19 cellular contexts compared by ENCODE assay signal in the genomic region with DNA sequence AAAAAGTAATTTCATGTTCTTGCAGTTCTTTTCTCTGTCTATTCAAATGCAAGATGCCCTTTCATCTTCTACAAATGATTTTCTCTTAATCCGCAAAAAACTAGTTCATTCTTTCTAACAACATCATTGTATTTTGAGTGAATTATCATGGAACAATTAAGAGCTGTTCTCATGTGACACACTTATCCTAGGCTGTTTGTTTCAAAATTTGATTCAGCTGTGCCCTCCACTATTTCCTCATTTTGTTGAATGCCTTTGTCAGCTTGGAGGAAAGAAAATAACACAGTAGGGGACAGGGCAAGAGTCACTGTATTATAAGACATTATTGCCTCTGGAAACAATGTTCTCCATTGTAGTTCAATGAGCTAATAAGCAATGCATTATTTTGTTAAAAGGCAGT.
"Had no signal": no experiment of that assay in that cellular context is flagged by ENCODE, and none has a peak within 500 bp of the region (broad histone marks: within the 10 kb centered on the region; RNA-seq: fewer than 3 reads in every experiment).

No MANE protein-coding gene starts in this region.

- H3K4me1 Mint-ChIP-seq: activated naive CD8-positive, alpha-beta T cell treated with anti-CD3 and anti-CD28 coated beads for 36 hours; central memory CD8-positive, alpha-beta T cell; memory B cell; naive B cell; stimulated activated naive CD8-positive, alpha-beta T cell treated with anti-CD3 and anti-CD28 coated beads, Interleukin-15, amount 100 ng/mL, for 72 hours had no signal

- H3K36me3 Mint-ChIP-seq: activated CD4-positive, alpha-beta memory T cell treated with anti-CD3 and anti-CD28 coated beads for 36 hours; activated naive CD8-positive, alpha-beta T cell treated with anti-CD3 and anti-CD28 coated beads for 36 hours; memory B cell; naive B cell had no signal

- H3K27ac Mint-ChIP-seq: activated CD4-positive, alpha-beta memory T cell treated with anti-CD3 and anti-CD28 coated beads for 36 hours; activated naive CD8-positive, alpha-beta T cell treated with anti-CD3 and anti-CD28 coated beads for 36 hours; memory B cell; progenitor cell of endocrine pancreas; stimulated activated naive CD8-positive, alpha-beta T cell treated with anti-CD3 and anti-CD28 coated beads, Interleukin-15, amount 100 ng/mL, for 72 hours had no signal

- H3K4me3 ChIP-seq: breast epithelium, esophagus squamous epithelium, heart right ventricle, right atrium auricular region, tibial artery had no signal

- ATAC-seq: heart right ventricle; left cardiac atrium; stimulated activated naive CD8-positive, alpha-beta T cell treated with anti-CD3 and anti-CD28 coated beads, Interleukin-15, amount 100 ng/mL, for 72 hours had no signal

- H3K27me3 ChIP-seq: breast epithelium, esophagus squamous epithelium, heart right ventricle, right atrium auricular region, tibial artery had no signal

- H3K27ac ChIP-seq: breast epithelium, esophagus squamous epithelium, heart right ventricle, right atrium auricular region, tibial artery had no signal

- H3K4me3 Mint-ChIP-seq: activated CD4-positive, alpha-beta memory T cell treated with anti-CD3 and anti-CD28 coated beads for 36 hours; activated naive CD8-positive, alpha-beta T cell treated with anti-CD3 and anti-CD28 coated beads for 36 hours; central memory CD8-positive, alpha-beta T cell; memory B cell; naive B cell; stimulated activated naive CD8-positive, alpha-beta T cell treated with anti-CD3 and anti-CD28 coated beads, Interleukin-15, amount 100 ng/mL, for 72 hours had no signal

- H3K36me3 ChIP-seq: breast epithelium, esophagus squamous epithelium, heart right ventricle, right atrium auricular region, tibial artery had no signal

- H3K4me1 ChIP-seq: breast epithelium, esophagus squamous epithelium, heart right ventricle, right atrium auricular region, tibial artery had no signal

- H3K9me3 ChIP-seq: breast epithelium, esophagus squamous epithelium, heart right ventricle, right atrium auricular region, tibial artery had no signal

- H3K9me3 Mint-ChIP-seq: activated CD4-positive, alpha-beta memory T cell treated with anti-CD3 and anti-CD28 coated beads for 36 hours; activated naive CD8-positive, alpha-beta T cell treated with anti-CD3 and anti-CD28 coated beads for 36 hours; central memory CD8-positive, alpha-beta T cell; memory B cell; naive B cell; stimulated activated naive CD8-positive, alpha-beta T cell treated with anti-CD3 and anti-CD28 coated beads, Interleukin-15, amount 100 ng/mL, for 72 hours had no signal

- DNase-seq: activated CD4-positive, alpha-beta memory T cell treated with anti-CD3 and anti-CD28 coated beads for 36 hours; activated CD4-positive, alpha-beta T cell treated with anti-CD3 and anti-CD28 coated beads for 48 hours; activated naive CD4-positive, alpha-beta T cell treated with Interleukin-2 at 50 U/mL for 16 hours; activated naive CD8-positive, alpha-beta T cell treated with anti-CD3 and anti-CD28 coated beads for 36 hours; activated T-cell treated with anti-CD3 and anti-CD28 coated beads, Interleukin-2, amount 50 U/mL, for 48 hours; esophagus squamous epithelium; heart right ventricle; islet precursor cell; left cardiac atrium; naive B cell; stimulated activated CD4-positive, alpha-beta T cell treated with anti-CD3 and anti-CD28 coated beads, Interleukin-4, amount 100 ng/mL, for 4 hours; stimulated activated naive CD8-positive, alpha-beta T cell treated with anti-CD3 and anti-CD28 coated beads, Interleukin-15, amount 100 ng/mL, for 72 hours; T-helper 9 cell; tibial artery had no signal
